Comparison of ENCODE assay signal across 23 cellular contexts in genomic region chr16:81365731-81366130, GRCh38.
"Had no signal": no experiment of that assay in that cellular context is flagged by ENCODE, and none has a peak within 500 bp of the region (broad histone marks: within the 10 kb centered on the region; RNA-seq: fewer than 3 reads in every experiment).

No MANE protein-coding gene starts in this region.

- H3K27ac Mint-ChIP-seq: natural killer cell treated with Interleukin-12 subunit alpha and Interleukin-12 subunit beta and Interleukin-15 and Interleukin-18, amount 100 ng/mL, for 72 hours; nephron progenitor cell; stimulated activated effector memory CD8-positive, alpha-beta T cell treated with anti-CD3 and anti-CD28 coated beads, Interleukin-12 subunit alpha, Interleukin-12 subunit beta, amount 100 ng/mL, for 72 hours; stimulated activated naive B cell treated with anti-CD40 and anti-IgM and Interleukin-4, amounts not matched to agents 10 μg/mL and 1 μg/mL and 100 μg/mL, for 72 hours; stimulated activated naive CD8-positive, alpha-beta T cell treated with anti-CD3 and anti-CD28 coated beads, Interleukin-15, Interleukin-2, amounts not matched to agents 100 ng/mL and 50 ng/mL, for 24 hours had no signal

- H3K4me3 Mint-ChIP-seq: natural killer cell treated with Interleukin-12 subunit alpha and Interleukin-12 subunit beta and Interleukin-15 and Interleukin-18, amount 100 ng/mL, for 72 hours; nephron progenitor cell; neural crest cell; stimulated activated effector memory CD8-positive, alpha-beta T cell treated with anti-CD3 and anti-CD28 coated beads, Interleukin-12 subunit alpha, Interleukin-12 subunit beta, amount 100 ng/mL, for 72 hours; stimulated activated naive B cell treated with anti-CD40 and anti-IgM and Interleukin-4, amounts not matched to agents 10 μg/mL and 1 μg/mL and 100 μg/mL, for 72 hours; stimulated activated naive CD8-positive, alpha-beta T cell treated with anti-CD3 and anti-CD28 coated beads, Interleukin-15, Interleukin-2, amounts not matched to agents 100 ng/mL and 50 ng/mL, for 24 hours had no signal

- H3K4me3 ChIP-seq: pancreas, prostate gland, right atrium auricular region, skin epidermis, smooth muscle cell, spleen, stomach, thoracic aorta, thyroid gland, tibial nerve, upper lobe of left lung, vagina had no signal

- ATAC-seq: natural killer cell treated with Interleukin-12 subunit alpha and Interleukin-12 subunit beta and Interleukin-15 and Interleukin-18, amount 100 ng/mL, for 72 hours; stimulated activated effector memory CD8-positive, alpha-beta T cell treated with anti-CD3 and anti-CD28 coated beads, Interleukin-12 subunit alpha, Interleukin-12 subunit beta, amount 100 ng/mL, for 72 hours had no signal

- H3K9me3 Mint-ChIP-seq: natural killer cell treated with Interleukin-12 subunit alpha and Interleukin-12 subunit beta and Interleukin-15 and Interleukin-18, amount 100 ng/mL, for 72 hours; nephron progenitor cell; neural crest cell; stimulated activated effector memory CD8-positive, alpha-beta T cell treated with anti-CD3 and anti-CD28 coated beads, Interleukin-12 subunit alpha, Interleukin-12 subunit beta, amount 100 ng/mL, for 72 hours; stimulated activated naive B cell treated with anti-CD40 and anti-IgM and Interleukin-4, amounts not matched to agents 10 μg/mL and 1 μg/mL and 100 μg/mL, for 72 hours; stimulated activated naive CD8-positive, alpha-beta T cell treated with anti-CD3 and anti-CD28 coated beads, Interleukin-15, Interleukin-2, amounts not matched to agents 100 ng/mL and 50 ng/mL, for 24 hours had no signal

- H3K4me1 Mint-ChIP-seq: nephron progenitor cell; neural crest cell; stimulated activated naive B cell treated with anti-CD40 and anti-IgM and Interleukin-4, amounts not matched to agents 10 μg/mL and 1 μg/mL and 100 μg/mL, for 72 hours had no signal

- H3K4me1 ChIP-seq: pancreas, prostate gland, right atrium auricular region, thyroid gland, tibial nerve, upper lobe of left lung, vagina had no signal

- H3K9me3 ChIP-seq: neutrophil, pancreas, prostate gland, right atrium auricular region, spleen, stomach, thoracic aorta, thyroid gland, tibial nerve, upper lobe of left lung, vagina had no signal

- DNase-seq: pancreas; spleen; stimulated activated CD4-positive, alpha-beta T cell treated with anti-CD3 and anti-CD28 coated beads, Interleukin-12 subunit alpha, Interleukin-12 subunit beta, amount 100 ng/mL, for 4 hours; stimulated activated CD4-positive, alpha-beta T cell treated with anti-CD3 and anti-CD28 coated beads, Interleukin-2, amount 100 ng/mL, for 24 hours; stimulated activated CD4-positive, alpha-beta T cell treated with anti-CD3 and anti-CD28 coated beads, Interleukin-2, amount 100 ng/mL, for 48 hours; stimulated activated naive B cell treated with anti-CD40 and anti-IgM and Interleukin-4, amounts not matched to agents 10 μg/mL and 1 μg/mL and 100 μg/mL, for 72 hours; stimulated activated naive CD4-positive, alpha-beta T cell treated with Interleukin-2 at 50 U/mL for 16 hours; stomach; thyroid gland; upper lobe of left lung had no signal

- H3K27me3 Mint-ChIP-seq: natural killer cell treated with Interleukin-12 subunit alpha and Interleukin-12 subunit beta and Interleukin-15 and Interleukin-18, amount 100 ng/mL, for 72 hours; stimulated activated naive B cell treated with anti-CD40 and anti-IgM and Interleukin-4, amounts not matched to agents 10 μg/mL and 1 μg/mL and 100 μg/mL, for 72 hours; stimulated activated naive CD8-positive, alpha-beta T cell treated with anti-CD3 and anti-CD28 coated beads, Interleukin-15, Interleukin-2, amounts not matched to agents 100 ng/mL and 50 ng/mL, for 24 hours had no signal

- H3K27ac ChIP-seq: neutrophil, pancreas, prostate gland, right atrium auricular region, skin epidermis, spleen, stomach, thoracic aorta, thyroid gland, tibial nerve, upper lobe of left lung, vagina had no signal

- H3K27me3 ChIP-seq: neutrophil, pancreas, right atrium auricular region, spleen, stomach, thyroid gland, tibial nerve, upper lobe of left lung, vagina had no signal

- H3K4me2 ChIP-seq: smooth muscle cell had no signal
